Comparison of ENCODE assay signal across 13 cellular contexts in genomic region chr12:31599053-31599452, GRCh38. TPM values are rescaled to one million over a fixed set of nuclear protein-coding genes. Genes with fewer than 3 reads are reported as not detected.
A peak's percentile ranks its signal among the peaks of the same experiment; 100 is the strongest.
DNase-seq lines count a peak whose midpoint lies in the region; ATAC-seq, FAIRE-seq and TF ChIP-seq lines count a peak whose summit lies in the region.
"Had no signal": no experiment of that assay in that cellular context is flagged by ENCODE, and none has a peak within 500 bp of the region (broad histone marks: within the 10 kb centered on the region; RNA-seq: fewer than 3 reads in every experiment).

No MANE protein-coding gene starts in this region.

- H3K27ac Mint-ChIP-seq in effector memory CD8-positive, alpha-beta T cell = no peak overlapping the region

- H3K4me1 Mint-ChIP-seq in effector memory CD8-positive, alpha-beta T cell (ENCODE audit: low read depth in 2 of 2) = no peaks in the 10 kb centered on the region
- H3K4me1 Mint-ChIP-seq in activated T-cell treated with anti-CD3 and anti-CD28 coated beads, Interleukin-2, amount 50 U/mL, for 4 hours (ENCODE audit: low read depth) = no peaks in the 10 kb centered on the region

- DNase-seq in effector memory CD8-positive, alpha-beta T cell = no peak
- DNase-seq in kidney (no peak), DMS 273 treated with DMSO at 0.1 percent for 48 hours (lab: John Stamatoyannopoulos, UW) (no peak), GM10266 (ENCODE audit: extremely low spot score) (no peak)
- no peak for DNase-seq in activated T-cell treated with anti-CD3 and anti-CD28 coated beads, Interleukin-2, amount 50 U/mL, for 4 hours
- DNase-seq: NCI-H1417, NCI-H82, occipital lobe, substantia nigra, T-helper 1 cell had no signal

- no peaks in the 10 kb centered on the region for H3K36me3 Mint-ChIP-seq in effector memory CD8-positive, alpha-beta T cell (ENCODE audit: insufficient read depth)
- no peaks in the 10 kb centered on the region for H3K36me3 Mint-ChIP-seq in activated T-cell treated with anti-CD3 and anti-CD28 coated beads, Interleukin-2, amount 50 U/mL, for 4 hours (ENCODE audit: insufficient read depth)

- H3K27ac ChIP-seq in kidney (ENCODE audit: low read depth in 2 of 2, low read length in 2 of 2) = no peak overlapping the region

- peaks cover 20 to 28% of the 10 kb centered on the region in 2 donors for H3K27me3 Mint-ChIP-seq in effector memory CD8-positive, alpha-beta T cell
- H3K27me3 Mint-ChIP-seq in activated T-cell treated with anti-CD3 and anti-CD28 coated beads, Interleukin-2, amount 50 U/mL, for 4 hours (ENCODE audit: low read depth) = peaks cover 12% of the 10 kb centered on the region

- ATAC-seq in GM18868 (IDR thresholded peaks at IDR 0.05; ENCODE audit: unreplicated experiment) (peak; percentile 68), GM21717 (IDR thresholded peaks at IDR 0.05; ENCODE audit: unreplicated experiment) (peak; percentile 49), HG03196 (IDR thresholded peaks at IDR 0.05; ENCODE audit: unreplicated experiment) (peak; percentile 41)
- ATAC-seq in effector memory CD8-positive, alpha-beta T cell (replicated peaks) = peak; percentile 31
- no peak for ATAC-seq in activated T-cell treated with anti-CD3 and anti-CD28 coated beads, Interleukin-2, amount 50 U/mL, for 4 hours

- no peak overlapping the region for H3K9ac ChIP-seq in kidney (ENCODE audit: low read length in 2 of 2)

- H3K36me3 ChIP-seq in kidney (ENCODE audit: control insufficient read depth in 1 of 2, insufficient read depth in 2 of 2, low read length in 2 of 2) = no peaks in the 10 kb centered on the region

- no peaks in the 10 kb centered on the region for H3K9me3 ChIP-seq in kidney (ENCODE audit: control insufficient read depth in 1 of 2, low read length in 2 of 2)

- intact Hi-C loops in kidney (cut with DNase I) = no loop called here

- FAIRE-seq in kidney (lab: Jason Lieb, UNC) = no peak

- H3K4me3 ChIP-seq in kidney (ENCODE audit: low read length in 2 of 2) = no peak overlapping the region

- no peak overlapping the region for H3K4me3 Mint-ChIP-seq in effector memory CD8-positive, alpha-beta T cell
- no peak overlapping the region for H3K4me3 Mint-ChIP-seq in activated T-cell treated with anti-CD3 and anti-CD28 coated beads, Interleukin-2, amount 50 U/mL, for 4 hours

- no peaks in the 10 kb centered on the region for H3K9me3 Mint-ChIP-seq in effector memory CD8-positive, alpha-beta T cell
- no peaks in the 10 kb centered on the region for H3K9me3 Mint-ChIP-seq in activated T-cell treated with anti-CD3 and anti-CD28 coated beads, Interleukin-2, amount 50 U/mL, for 4 hours

- H3K4me1 ChIP-seq in kidney (ENCODE audit: control insufficient read depth in 1 of 2, insufficient read depth in 1 of 2, low read depth in 1 of 2, low read length in 2 of 2) = no peaks in the 10 kb centered on the region

- TF ChIP-seq CTCF in kidney (IDR thresholded peaks at IDR 0.05; ENCODE audit: borderline replicate concordance, extremely low read depth, insufficient read depth) (no peak), GM10266 (IDR thresholded peaks at IDR 0.05; ENCODE audit: control insufficient read depth, insufficient read depth, low read depth, missing control alignments) (no peak)

RNA-seq across cellular contexts. Expression of gene DENND5B, which starts 8.1 kb away (rescaled TPM):
- 14.1 TPM for total RNA-seq in kidney
- polyA plus RNA-seq in kidney (ENCODE audit: insufficient read depth, low read depth, low replicate concordance) = 2.9 TPM
- under 1 TPM; 0.10 to 0.33 (median 0.29) TPM for total RNA-seq in activated T-cell treated with anti-CD3 and anti-CD28 coated beads, Interleukin-2, amount 50 U/mL, for 4 hours

Comparison
In these comparisons a context has a peak if more than half of its experiments do, and no peak if none do; other contexts are left out.
1. ATAC-seq: peak in GM18868 (single experiment), GM21717 (single experiment), HG03196 (single experiment) and effector memory CD8-positive, alpha-beta T cell (single experiment); none in activated T-cell treated with anti-CD3 and anti-CD28 coated beads, Interleukin-2, amount 50 U/mL, for 4 hours (0 of 2).
2. RNA of gene DENND5B, which starts 8.1 kb away (total RNA-seq): 14.1 TPM in kidney (single experiment); 0.10 to 0.33 TPM in activated T-cell treated with anti-CD3 and anti-CD28 coated beads, Interleukin-2, amount 50 U/mL, for 4 hours; every median in the first group is over 10 times any median in the second.